Comparison of ENCODE assay signal across 16 cellular contexts in genomic region chr7:140239653-140239935, GRCh38.
DNase-seq lines count a peak whose midpoint lies in the region; ATAC-seq, FAIRE-seq and TF ChIP-seq lines count a peak whose summit lies in the region.
"Had no signal": no experiment of that assay in that cellular context is flagged by ENCODE, and none has a peak within 500 bp of the region (broad histone marks: within the 10 kb centered on the region; RNA-seq: fewer than 3 reads in every experiment).

No MANE protein-coding gene starts in this region.

- no peak overlapping the region for H3K23ac ChIP-seq in H1 (ENCODE audit: insufficient read length)

- no peak for TF ChIP-seq CTCF in HepG2 (CRISPR knock-in tag; IDR thresholded peaks at IDR 0.05)
- no peak for TF ChIP-seq CTCF in right lobe of liver (IDR thresholded peaks at IDR 0.05)
- peak; percentile 12; the same call in 1 of the 2 replicates for TF ChIP-seq CTCF in OCI-LY1 (IDR thresholded peaks at IDR 0.05; ENCODE audit: low read length)
- TF ChIP-seq CTCF in H1 (IDR thresholded peaks at IDR 0.05; ENCODE audit: control extremely low read depth in 1 of 3, insufficient read depth in 1 of 3, low read depth in 1 of 3, low read length in 3 of 3), result no peak
- TF ChIP-seq CTCF in ovary (IDR thresholded peaks at IDR 0.05), result no peak

- H3K4me1 ChIP-seq in HepG2 (ENCODE audit: insufficient read depth, low read length), result peaks cover 67% of the 10 kb centered on the region
- H3K4me1 ChIP-seq in right lobe of liver, result peaks cover 0 to 11% (median 3%) of the 10 kb centered on the region in 4 donors
- no peaks in the 10 kb centered on the region for H3K4me1 ChIP-seq in OCI-LY1 (ENCODE audit: insufficient read depth, low read length, severe bottlenecking)
- H3K4me1 ChIP-seq in H1 (replicated peaks in 1 of 4; ENCODE audit: control insufficient read depth in 3 of 4, insufficient read depth in 4 of 4, low read length in 3 of 4), result no peaks in the 10 kb centered on the region; a peak in 2 of 7 replicates
- H3K4me1 ChIP-seq in ovary (ENCODE audit: insufficient read depth), result no peaks in the 10 kb centered on the region
- H3K4me1 ChIP-seq: right atrium auricular region had no signal

- no peak overlapping the region for H2BK5ac ChIP-seq in H1 (ENCODE audit: low read depth, low read length)

- no peak for FAIRE-seq in HepG2 (lab: Jason Lieb, UNC)
- no peak for FAIRE-seq in H1 (lab: Jason Lieb, UNC)
- FAIRE-seq: endometrium, H54 had no signal

- no peak overlapping the region for H4K5ac ChIP-seq in H1 (ENCODE audit: insufficient read length, low read depth, low read length)

- H2AFZ ChIP-seq in HepG2 (ENCODE audit: low read length) (no peak overlapping the region), OCI-LY1 (ENCODE audit: low read length) (no peak overlapping the region), H1 (ENCODE audit: low read length) (no peak overlapping the region)

- BruUV-seq in HepG2 (replicated peaks; lab: Mats Ljungman, UMichigan), result no TSS peak

- H3K4me2 ChIP-seq in HepG2 (ENCODE audit: low read depth, low read length) (peak overlapping the region; percentile 65), OCI-LY1 (ENCODE audit: low read length) (no peak overlapping the region), H1 (ENCODE audit: insufficient read depth in 1 of 2, low read depth in 2 of 2, low read length in 2 of 2) (no peak overlapping the region)

- no peaks in the 10 kb centered on the region for H3K27me3 ChIP-seq in HepG2 (ENCODE audit: control insufficient read depth in 1 of 2, insufficient read depth in 2 of 2, low read length in 2 of 2)
- no peaks in the 10 kb centered on the region for H3K27me3 ChIP-seq in right lobe of liver
- peaks cover 2% of the 10 kb centered on the region; the same call in 1 of the 2 replicates for H3K27me3 ChIP-seq in OCI-LY1 (ENCODE audit: insufficient read depth, low read length)
- H3K27me3 ChIP-seq in H1 (replicated peaks in 1 of 4; ENCODE audit: control insufficient read depth in 3 of 4, extremely low read depth in 1 of 4, insufficient read depth in 3 of 4, low read length in 3 of 4), result no peaks in the 10 kb centered on the region
- no peaks in the 10 kb centered on the region for H3K27me3 ChIP-seq in ovary
- H3K27me3 ChIP-seq: body of pancreas, right atrium auricular region, thyroid gland had no signal

- POLR2A ChIA-PET in HepG2 (lab: Yijun Ruan, JAX), result no interaction called here
- POLR2A ChIA-PET in H1 (lab: Charles Lee; ENCODE audit: partially characterized antibody), result no interaction called here

- H2BK15ac ChIP-seq in H1 (ENCODE audit: low read length), result no peak overlapping the region

- H2BK120ac ChIP-seq in H1 (replicated peaks; ENCODE audit: low read depth, low read length), result no peak overlapping the region

- H3K27ac ChIP-seq in HepG2 (ENCODE audit: extremely low read length, insufficient read depth, low read length), result no peak overlapping the region
- no peak overlapping the region for H3K27ac ChIP-seq in right lobe of liver
- H3K27ac ChIP-seq in OCI-LY1 (ENCODE audit: low read depth, low read length, poor library complexity, severe bottlenecking), result no peak overlapping the region
- no peak overlapping the region for H3K27ac ChIP-seq in H1 (ENCODE audit: low read depth, low read length)
- no peak overlapping the region for H3K27ac ChIP-seq in ovary
- H3K27ac ChIP-seq: body of pancreas, left ventricle myocardium inferior, right atrium auricular region, thyroid gland had no signal

- in situ Hi-C loops in HepG2 (cut with HindIII; ENCODE audit: extremely low pct_ligation_motif_present, low pct_unique_long_range_greater_than_20kb), result no loop called here

- no peak overlapping the region for H3K18ac ChIP-seq in H1 (ENCODE audit: extremely low read depth, low read length)

- H3K9me2 ChIP-seq in OCI-LY1 (ENCODE audit: low read depth, low read length), result no peaks in the 10 kb centered on the region

- no peaks in the 10 kb centered on the region for H3K79me1 ChIP-seq in H1 (ENCODE audit: low read depth, low read length)

- CTCF ChIA-PET in HepG2 (lab: Yijun Ruan, JAX; ENCODE audit: low intra/inter-chr PET ratio, low total read pairs) (no interaction called here), H1 (lab: Charles Lee; ENCODE audit: partially characterized antibody) (no interaction called here)

- no peak overlapping the region for H3K4ac ChIP-seq in H1 (replicated peaks; ENCODE audit: insufficient read length, low read depth, low read length)

- H2AK5ac ChIP-seq in H1 (ENCODE audit: low read depth, low read length), result 0 out of 2 replicates have a peak overlapping the region, but pooled peaks have one; percentile 8

- H3K4me3 ChIP-seq in HepG2 (replicated peaks in 1 of 3; ENCODE audit: insufficient read depth in 1 of 3, low read depth in 2 of 3, low read length in 3 of 3) (peak overlapping the region in 2 of 3 experiments; percentile 7 to 39; a peak in 1 of 6 replicates), right lobe of liver (no peak overlapping the region), OCI-LY1 (ENCODE audit: low read depth, low read length, poor library complexity, severe bottlenecking) (no peak overlapping the region), H1 (ENCODE audit: extremely low read depth in 1 of 4, insufficient read depth in 2 of 4, low read depth in 3 of 4, low read length in 4 of 4) (no peak overlapping the region), ovary (no peak overlapping the region)
- H3K4me3 ChIP-seq: body of pancreas, left ventricle myocardium inferior, right atrium auricular region, thyroid gland had no signal

- peak; percentile 29 for ATAC-seq in HepG2
- no peak for ATAC-seq in right lobe of liver
- ATAC-seq: activated naive CD4-positive, alpha-beta T cell treated with anti-CD3 and anti-CD28 coated beads, Interleukin-2, amount 50 U/mL, for 72 hours; body of pancreas had no signal

- H3K14ac ChIP-seq in H1 (ENCODE audit: insufficient read length), result no peak overlapping the region

- H3F3A ChIP-seq in OCI-LY1 (ENCODE audit: insufficient read depth, low read length), result no peaks in the 10 kb centered on the region

- no peak overlapping the region for H3K9ac ChIP-seq in HepG2 (ENCODE audit: insufficient read depth, low read depth, low read length)
- H3K9ac ChIP-seq in OCI-LY1 (ENCODE audit: low read length), result no peak overlapping the region
- H3K9ac ChIP-seq in H1 (replicated peaks in 1 of 4; ENCODE audit: extremely low read depth in 1 of 4, low read depth in 3 of 4, low read length in 3 of 4), result no peak overlapping the region

- no peak overlapping the region for H2BK20ac ChIP-seq in H1 (ENCODE audit: low read length)

- no peaks in the 10 kb centered on the region for H3K79me2 ChIP-seq in HepG2 (ENCODE audit: insufficient read depth, low read length)
- H3K79me2 ChIP-seq in OCI-LY1 (ENCODE audit: insufficient read depth, low read length), result no peaks in the 10 kb centered on the region
- H3K79me2 ChIP-seq in H1 (ENCODE audit: control insufficient read depth in 1 of 2, insufficient read depth in 2 of 2, low read length in 2 of 2), result no peaks in the 10 kb centered on the region

- no peak overlapping the region for H4K91ac ChIP-seq in H1 (replicated peaks; ENCODE audit: insufficient read length, low read length)

- H4K8ac ChIP-seq in H1 (ENCODE audit: extremely low read depth, insufficient read depth, low read length), result no peak overlapping the region

- H3K9me3 ChIP-seq in HepG2 (ENCODE audit: low read length) (no peaks in the 10 kb centered on the region), right lobe of liver (no peaks in the 10 kb centered on the region), OCI-LY1 (ENCODE audit: low read length) (no peaks in the 10 kb centered on the region), H1 (ENCODE audit: insufficient read depth in 2 of 2, low read depth in 1 of 2, low read length in 1 of 2) (no peaks in the 10 kb centered on the region), ovary (no peaks in the 10 kb centered on the region)
- H3K9me3 ChIP-seq: body of pancreas, left ventricle myocardium inferior, right atrium auricular region, thyroid gland had no signal

- no peak for TF ChIP-seq POLR2A in HepG2 (IDR thresholded peaks at IDR 0.05; ENCODE audit: insufficient read depth in 1 of 2, low read depth in 2 of 2, low read length in 2 of 2)
- no peak for TF ChIP-seq POLR2A in right lobe of liver (IDR thresholded peaks at IDR 0.05)
- no peak for TF ChIP-seq POLR2A in H1 (IDR thresholded peaks at IDR 0.05; ENCODE audit: control extremely low read depth in 1 of 2, low read depth in 2 of 2, low read length in 2 of 2)
- TF ChIP-seq POLR2A in ovary (IDR thresholded peaks at IDR 0.05), result no peak

- intact Hi-C loops in HepG2 (cut with micrococcal nuclease; ENCODE audit: unreplicated experiment) (no loop called here), right lobe of liver (cut with DNase I) (no loop called here), ovary (cut with DNase I) (no loop called here)

- no peak overlapping the region for H2BK12ac ChIP-seq in H1 (ENCODE audit: low read depth, low read length)

- H3K23me2 ChIP-seq in H1 (ENCODE audit: low read depth, low read length), result no peaks in the 10 kb centered on the region

- TF ChIP-seq EP300 in HepG2 (IDR thresholded peaks at IDR 0.05; ENCODE audit: low read depth in 2 of 2, low read length in 2 of 2), result no peak
- no peak for TF ChIP-seq EP300 in HepG2 (CRISPR knock-in tag; IDR thresholded peaks at IDR 0.05; ENCODE audit: borderline replicate concordance)
- no peak for TF ChIP-seq EP300 in H1 (IDR thresholded peaks at IDR 0.05; ENCODE audit: borderline replicate concordance in 1 of 2, low read depth in 2 of 2, low read length in 2 of 2)
- TF ChIP-seq EP300 in ovary (IDR thresholded peaks at IDR 0.05), result no peak

- no peaks in the 10 kb centered on the region for H3K36me3 ChIP-seq in HepG2 (replicated peaks in 1 of 2; ENCODE audit: control insufficient read depth in 1 of 2, insufficient read depth in 2 of 2, low read length in 2 of 2)
- no peaks in the 10 kb centered on the region for H3K36me3 ChIP-seq in right lobe of liver
- H3K36me3 ChIP-seq in OCI-LY1 (ENCODE audit: insufficient read depth, low read length), result no peaks in the 10 kb centered on the region
- H3K36me3 ChIP-seq in H1 (ENCODE audit: control insufficient read depth in 2 of 4, insufficient read depth in 4 of 4, low read length in 3 of 4), result no peaks in the 10 kb centered on the region
- no peaks in the 10 kb centered on the region for H3K36me3 ChIP-seq in ovary
- H3K36me3 ChIP-seq: left ventricle myocardium inferior, right atrium auricular region, thyroid gland had no signal

- DNase-seq in HepG2 (ENCODE audit: low spot score) (no peak), right lobe of liver (no peak), H1 (ENCODE audit: low read depth in 1 of 2, low spot score in 2 of 2) (no peak), DMS53 treated with DMSO at 0.1 percent for 48 hours (lab: John Stamatoyannopoulos, UW; ENCODE audit: unreplicated experiment) (no peak), ovary (no peak), NCI-H2171 (lab: John Stamatoyannopoulos, UW) (no peak)
- DNase-seq: activated T-cell treated with anti-CD3 and anti-CD28 coated beads for 4 hours, body of pancreas, head of caudate nucleus, left ventricle myocardium inferior, thyroid gland had no signal

- WGBS in HepG2 (ENCODE audit: low lambda C conversion rate), result 8% methylated on average over 2 of the region's 2 CpGs
- 90% methylated on average over 2 of the region's 2 CpGs for WGBS in right lobe of liver (ENCODE audit: insufficient coverage, low coverage, low lambda C conversion rate, missing lambda C conversion rate)
- 86% methylated on average over 2 of the region's 2 CpGs; no CpG with 5 or more reads in 1 of the 2 experiments for WGBS in H1 (ENCODE audit: extremely low coverage in 1 of 2, insufficient coverage in 1 of 2, insufficient read length in 1 of 2, insufficient replicate concordance in 2 of 2, low coverage in 1 of 2, low lambda C conversion rate in 2 of 2, missing lambda C conversion rate in 1 of 2), 2 experiments
- WGBS in ovary, 3 donors, result 71 to 79% (median 76%) methylated on average over 2 of the region's 2 CpGs

- TF ChIP-seq RAD21 in HepG2 (CRISPR knock-in tag; IDR thresholded peaks at IDR 0.05) (no peak), H1 (IDR thresholded peaks at IDR 0.05 in 1 of 2, conservative IDR thresholded peaks at IDR 0.05 in 1 of 2; ENCODE audit: low read depth in 2 of 2, low read length in 2 of 2) (peak; percentile 3 to 27; a peak in 2 of 4 replicates)

- H4K20me1 ChIP-seq in HepG2 (ENCODE audit: insufficient read depth, low read length), result no peaks in the 10 kb centered on the region
- H4K20me1 ChIP-seq in OCI-LY1 (ENCODE audit: insufficient read depth, low read length), result no peaks in the 10 kb centered on the region
- H4K20me1 ChIP-seq in H1 (replicated peaks in 1 of 2; ENCODE audit: control insufficient read depth in 1 of 2, insufficient read depth in 2 of 2, low read length in 2 of 2), result no peaks in the 10 kb centered on the region

- no peak overlapping the region for H3K56ac ChIP-seq in H1 (replicated peaks; ENCODE audit: insufficient read length, low read depth, low read length)

Comparison
In these comparisons a context has a peak if more than half of its experiments do, and no peak if none do; other contexts are left out.
1. H3K4me3 ChIP-seq: peak in HepG2 (2 of 3); none in right lobe of liver (0 of 3), OCI-LY1 (single experiment), H1 (0 of 4) and ovary (single experiment).
2. Of the 41 proteins assayed by ChIP-seq in both HepG2 and H1: peak only in HepG2: none; only in H1: RAD21; in both: none; in neither: 40.